Comparison of ENCODE assay signal across 1 cellular context in the genomic region with DNA sequence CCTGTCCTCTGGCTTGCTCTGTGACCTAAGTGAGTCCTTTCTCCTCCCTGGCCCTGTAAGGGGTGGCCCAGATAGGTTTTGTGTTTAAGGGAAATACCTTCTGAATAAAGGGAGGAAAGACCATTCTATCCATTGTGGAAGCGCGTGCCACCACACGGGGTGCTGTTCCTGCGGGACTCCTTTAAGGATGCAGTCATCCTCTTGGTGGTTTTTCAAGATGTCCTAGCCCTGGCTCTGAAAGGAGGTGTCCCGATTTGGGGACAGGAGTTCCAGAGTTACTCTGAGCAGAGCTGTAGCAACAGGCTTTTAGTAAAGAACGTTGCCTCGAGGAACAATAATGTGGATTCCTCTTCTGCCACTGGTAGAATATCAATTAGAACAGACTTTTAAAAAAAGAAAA.
TF ChIP-seq lines count a peak whose summit lies in the region.

No MANE protein-coding gene starts in this region.

TF ChIP-seq in K562, 482 proteins besides CTCF, POLR2A, EP300 and RAD21 (continued from another document and continues in another):
- TF ChIP-seq, protein P1, sequence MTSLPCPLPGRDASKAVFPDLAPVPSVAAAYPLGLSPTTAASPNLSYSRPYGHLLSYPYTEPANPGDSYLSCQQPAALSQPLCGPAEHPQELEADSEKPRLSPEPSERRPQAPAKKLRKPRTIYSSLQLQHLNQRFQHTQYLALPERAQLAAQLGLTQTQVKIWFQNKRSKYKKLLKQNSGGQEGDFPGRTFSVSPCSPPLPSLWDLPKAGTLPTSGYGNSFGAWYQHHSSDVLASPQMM (CRISPR knock-in tag; IDR thresholded peaks at IDR 0.05), result no peak
- TF ChIP-seq ZNF57 (CRISPR knock-in tag; IDR thresholded peaks at IDR 0.05) (no peak), CHAMP1 (IDR thresholded peaks at IDR 0.05) (no peak), ZC3H11A (IDR thresholded peaks at IDR 0.05; ENCODE audit: low read depth, low read length) (no peak), TRIM28 (IDR thresholded peaks at IDR 0.05) (no peak), SOX6 (IDR thresholded peaks at IDR 0.05) (no peak), KLF16 (IDR thresholded peaks at IDR 0.05) (no peak), COPS2 (conservative IDR thresholded peaks at IDR 0.05) (no peak), ZNF41 (CRISPR knock-in tag; conservative IDR thresholded peaks at IDR 0.05) (no peak), ZNF584 (CRISPR knock-in tag; IDR thresholded peaks at IDR 0.05; ENCODE audit: low read depth) (no peak), ZFP1 (CRISPR knock-in tag; IDR thresholded peaks at IDR 0.05) (no peak), USF1 (CRISPR knock-in tag; IDR thresholded peaks at IDR 0.05) (no peak), MAZ (CRISPR knock-in tag; conservative IDR thresholded peaks at IDR 0.05 in 1 of 2, IDR thresholded peaks at IDR 0.05 in 1 of 2) (no peak), PHF21A (IDR thresholded peaks at IDR 0.05; ENCODE audit: borderline replicate concordance, low read depth) (0 out of 2 replicates have a peak, but pooled peaks have one; percentile 36), NR4A1 (CRISPR knock-in tag; IDR thresholded peaks at IDR 0.05) (no peak), NR4A1 (tag; IDR thresholded peaks at IDR 0.05) (peak; percentile 42; the same call in 1 of the 2 replicates), NFIX (CRISPR knock-in tag; IDR thresholded peaks at IDR 0.05; ENCODE audit: low read depth) (no peak), RCOR1 (IDR thresholded peaks at IDR 0.05; ENCODE audit: borderline replicate concordance in 1 of 2, low read depth in 2 of 2, low read length in 2 of 2) (no peak), GTF2E2 (tag; IDR thresholded peaks at IDR 0.05) (no peak), ZNF551 (CRISPR knock-in tag; IDR thresholded peaks at IDR 0.05) (no peak), ZNF133 (CRISPR knock-in tag; IDR thresholded peaks at IDR 0.05) (no peak), NFATC3 (IDR thresholded peaks at IDR 0.05) (no peak), UBTF (IDR thresholded peaks at IDR 0.05; ENCODE audit: borderline replicate concordance in 1 of 2, low read depth in 2 of 2, low read length in 2 of 2) (no peak), KLF1 (tag; IDR thresholded peaks at IDR 0.05) (no peak), NEUROD1 (IDR thresholded peaks at IDR 0.05; ENCODE audit: borderline replicate concordance, low read depth, low read length, partially characterized antibody) (no peak), MTF1 (CRISPR knock-in tag; IDR thresholded peaks at IDR 0.05; ENCODE audit: borderline replicate concordance) (0 out of 2 replicates have a peak, but pooled peaks have one; percentile 3), PML (IDR thresholded peaks at IDR 0.05; ENCODE audit: low read length) (no peak)
- TF ChIP-seq, protein P2, sequence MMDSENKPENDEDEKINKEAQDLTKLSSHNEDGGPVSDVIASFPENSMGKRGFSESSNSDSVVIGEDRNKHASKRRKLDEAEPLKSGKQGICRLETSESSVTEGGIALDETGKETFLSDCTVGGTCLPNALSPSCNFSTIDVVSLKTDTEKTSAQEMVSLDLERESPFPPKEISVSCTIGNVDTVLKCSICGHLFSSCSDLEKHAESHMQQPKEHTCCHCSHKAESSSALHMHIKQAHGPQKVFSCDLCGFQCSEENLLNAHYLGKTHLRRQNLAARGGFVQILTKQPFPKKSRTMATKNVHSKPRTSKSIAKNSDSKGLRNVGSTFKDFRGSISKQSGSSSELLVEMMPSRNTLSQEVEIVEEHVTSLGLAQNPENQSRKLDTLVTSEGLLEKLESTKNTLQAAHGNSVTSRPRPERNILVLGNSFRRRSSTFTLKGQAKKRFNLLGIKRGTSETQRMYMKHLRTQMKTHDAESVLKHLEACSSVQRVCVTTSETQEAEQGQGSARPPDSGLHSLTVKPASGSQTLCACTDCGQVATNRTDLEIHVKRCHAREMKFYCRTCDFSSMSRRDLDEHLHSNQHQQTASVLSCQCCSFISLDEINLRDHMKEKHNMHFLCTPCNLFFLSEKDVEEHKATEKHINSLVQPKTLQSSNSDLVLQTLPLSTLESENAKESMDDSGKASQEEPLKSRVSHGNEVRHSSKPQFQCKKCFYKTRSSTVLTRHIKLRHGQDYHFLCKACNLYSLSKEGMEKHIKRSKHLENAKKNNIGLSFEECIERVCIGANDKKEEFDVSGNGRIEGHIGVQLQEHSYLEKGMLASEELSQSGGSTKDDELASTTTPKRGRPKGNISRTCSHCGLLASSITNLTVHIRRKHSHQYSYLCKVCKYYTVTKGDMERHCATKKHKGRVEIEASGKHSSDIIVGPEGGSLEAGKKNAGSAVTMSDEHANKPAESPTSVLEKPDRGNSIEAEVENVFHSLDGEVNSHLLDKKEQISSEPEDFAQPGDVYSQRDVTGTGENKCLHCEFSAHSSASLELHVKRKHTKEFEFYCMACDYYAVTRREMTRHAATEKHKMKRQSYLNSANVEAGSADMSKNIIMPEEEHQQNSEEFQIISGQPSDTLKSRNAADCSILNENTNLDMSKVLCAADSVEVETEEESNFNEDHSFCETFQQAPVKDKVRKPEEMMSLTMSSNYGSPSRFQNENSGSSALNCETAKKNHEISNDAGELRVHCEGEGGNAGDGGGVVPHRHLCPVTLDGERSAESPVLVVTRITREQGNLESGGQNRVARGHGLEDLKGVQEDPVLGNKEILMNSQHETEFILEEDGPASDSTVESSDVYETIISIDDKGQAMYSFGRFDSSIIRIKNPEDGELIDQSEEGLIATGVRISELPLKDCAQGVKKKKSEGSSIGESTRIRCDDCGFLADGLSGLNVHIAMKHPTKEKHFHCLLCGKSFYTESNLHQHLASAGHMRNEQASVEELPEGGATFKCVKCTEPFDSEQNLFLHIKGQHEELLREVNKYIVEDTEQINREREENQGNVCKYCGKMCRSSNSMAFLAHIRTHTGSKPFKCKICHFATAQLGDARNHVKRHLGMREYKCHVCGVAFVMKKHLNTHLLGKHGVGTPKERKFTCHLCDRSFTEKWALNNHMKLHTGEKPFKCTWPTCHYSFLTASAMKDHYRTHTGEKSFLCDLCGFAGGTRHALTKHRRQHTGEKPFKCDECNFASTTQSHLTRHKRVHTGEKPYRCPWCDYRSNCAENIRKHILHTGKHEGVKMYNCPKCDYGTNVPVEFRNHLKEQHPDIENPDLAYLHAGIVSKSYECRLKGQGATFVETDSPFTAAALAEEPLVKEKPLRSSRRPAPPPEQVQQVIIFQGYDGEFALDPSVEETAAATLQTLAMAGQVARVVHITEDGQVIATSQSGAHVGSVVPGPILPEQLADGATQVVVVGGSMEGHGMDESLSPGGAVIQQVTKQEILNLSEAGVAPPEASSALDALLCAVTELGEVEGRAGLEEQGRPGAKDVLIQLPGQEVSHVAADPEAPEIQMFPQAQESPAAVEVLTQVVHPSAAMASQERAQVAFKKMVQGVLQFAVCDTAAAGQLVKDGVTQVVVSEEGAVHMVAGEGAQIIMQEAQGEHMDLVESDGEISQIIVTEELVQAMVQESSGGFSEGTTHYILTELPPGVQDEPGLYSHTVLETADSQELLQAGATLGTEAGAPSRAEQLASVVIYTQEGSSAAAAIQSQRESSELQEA (IDR thresholded peaks at IDR 0.05; ENCODE audit: low read depth), result no peak
- TF ChIP-seq, protein P3, sequence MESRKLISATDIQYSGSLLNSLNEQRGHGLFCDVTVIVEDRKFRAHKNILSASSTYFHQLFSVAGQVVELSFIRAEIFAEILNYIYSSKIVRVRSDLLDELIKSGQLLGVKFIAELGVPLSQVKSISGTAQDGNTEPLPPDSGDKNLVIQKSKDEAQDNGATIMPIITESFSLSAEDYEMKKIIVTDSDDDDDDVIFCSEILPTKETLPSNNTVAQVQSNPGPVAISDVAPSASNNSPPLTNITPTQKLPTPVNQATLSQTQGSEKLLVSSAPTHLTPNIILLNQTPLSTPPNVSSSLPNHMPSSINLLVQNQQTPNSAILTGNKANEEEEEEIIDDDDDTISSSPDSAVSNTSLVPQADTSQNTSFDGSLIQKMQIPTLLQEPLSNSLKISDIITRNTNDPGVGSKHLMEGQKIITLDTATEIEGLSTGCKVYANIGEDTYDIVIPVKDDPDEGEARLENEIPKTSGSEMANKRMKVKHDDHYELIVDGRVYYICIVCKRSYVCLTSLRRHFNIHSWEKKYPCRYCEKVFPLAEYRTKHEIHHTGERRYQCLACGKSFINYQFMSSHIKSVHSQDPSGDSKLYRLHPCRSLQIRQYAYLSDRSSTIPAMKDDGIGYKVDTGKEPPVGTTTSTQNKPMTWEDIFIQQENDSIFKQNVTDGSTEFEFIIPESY (CRISPR knock-in tag; IDR thresholded peaks at IDR 0.05), result no peak
- TF ChIP-seq, protein P4, sequence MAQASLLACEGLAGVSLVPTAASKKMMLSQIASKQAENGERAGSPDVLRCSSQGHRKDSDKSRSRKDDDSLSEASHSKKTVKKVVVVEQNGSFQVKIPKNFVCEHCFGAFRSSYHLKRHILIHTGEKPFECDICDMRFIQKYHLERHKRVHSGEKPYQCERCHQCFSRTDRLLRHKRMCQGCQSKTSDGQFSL (CRISPR knock-in tag; IDR thresholded peaks at IDR 0.05), result no peak
- TF ChIP-seq, protein P4 (tag; IDR thresholded peaks at IDR 0.05), result no peak; a peak in 1 of 4 replicates
- TF ChIP-seq, protein P5, sequence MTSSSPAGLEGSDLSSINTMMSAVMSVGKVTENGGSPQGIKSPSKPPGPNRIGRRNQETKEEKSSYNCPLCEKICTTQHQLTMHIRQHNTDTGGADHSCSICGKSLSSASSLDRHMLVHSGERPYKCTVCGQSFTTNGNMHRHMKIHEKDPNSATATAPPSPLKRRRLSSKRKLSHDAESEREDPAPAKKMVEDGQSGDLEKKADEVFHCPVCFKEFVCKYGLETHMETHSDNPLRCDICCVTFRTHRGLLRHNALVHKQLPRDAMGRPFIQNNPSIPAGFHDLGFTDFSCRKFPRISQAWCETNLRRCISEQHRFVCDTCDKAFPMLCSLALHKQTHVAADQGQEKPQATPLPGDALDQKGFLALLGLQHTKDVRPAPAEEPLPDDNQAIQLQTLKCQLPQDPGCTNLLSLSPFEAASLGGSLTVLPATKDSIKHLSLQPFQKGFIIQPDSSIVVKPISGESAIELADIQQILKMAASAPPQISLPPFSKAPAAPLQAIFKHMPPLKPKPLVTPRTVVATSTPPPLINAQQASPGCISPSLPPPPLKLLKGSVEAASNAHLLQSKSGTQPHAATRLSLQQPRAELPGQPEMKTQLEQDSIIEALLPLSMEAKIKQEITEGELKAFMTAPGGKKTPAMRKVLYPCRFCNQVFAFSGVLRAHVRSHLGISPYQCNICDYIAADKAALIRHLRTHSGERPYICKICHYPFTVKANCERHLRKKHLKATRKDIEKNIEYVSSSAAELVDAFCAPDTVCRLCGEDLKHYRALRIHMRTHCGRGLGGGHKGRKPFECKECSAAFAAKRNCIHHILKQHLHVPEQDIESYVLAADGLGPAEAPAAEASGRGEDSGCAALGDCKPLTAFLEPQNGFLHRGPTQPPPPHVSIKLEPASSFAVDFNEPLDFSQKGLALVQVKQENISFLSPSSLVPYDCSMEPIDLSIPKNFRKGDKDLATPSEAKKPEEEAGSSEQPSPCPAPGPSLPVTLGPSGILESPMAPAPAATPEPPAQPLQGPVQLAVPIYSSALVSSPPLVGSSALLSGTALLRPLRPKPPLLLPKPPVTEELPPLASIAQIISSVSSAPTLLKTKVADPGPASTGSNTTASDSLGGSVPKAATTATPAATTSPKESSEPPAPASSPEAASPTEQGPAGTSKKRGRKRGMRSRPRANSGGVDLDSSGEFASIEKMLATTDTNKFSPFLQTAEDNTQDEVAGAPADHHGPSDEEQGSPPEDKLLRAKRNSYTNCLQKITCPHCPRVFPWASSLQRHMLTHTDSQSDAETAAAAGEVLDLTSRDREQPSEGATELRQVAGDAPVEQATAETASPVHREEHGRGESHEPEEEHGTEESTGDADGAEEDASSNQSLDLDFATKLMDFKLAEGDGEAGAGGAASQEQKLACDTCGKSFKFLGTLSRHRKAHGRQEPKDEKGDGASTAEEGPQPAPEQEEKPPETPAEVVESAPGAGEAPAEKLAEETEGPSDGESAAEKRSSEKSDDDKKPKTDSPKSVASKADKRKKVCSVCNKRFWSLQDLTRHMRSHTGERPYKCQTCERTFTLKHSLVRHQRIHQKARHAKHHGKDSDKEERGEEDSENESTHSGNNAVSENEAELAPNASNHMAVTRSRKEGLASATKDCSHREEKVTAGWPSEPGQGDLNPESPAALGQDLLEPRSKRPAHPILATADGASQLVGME (CRISPR knock-in tag; IDR thresholded peaks at IDR 0.05), result no peak
- TF ChIP-seq, protein P6, sequence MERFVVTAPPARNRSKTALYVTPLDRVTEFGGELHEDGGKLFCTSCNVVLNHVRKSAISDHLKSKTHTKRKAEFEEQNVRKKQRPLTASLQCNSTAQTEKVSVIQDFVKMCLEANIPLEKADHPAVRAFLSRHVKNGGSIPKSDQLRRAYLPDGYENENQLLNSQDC (CRISPR knock-in tag; IDR thresholded peaks at IDR 0.05), result no peak
